8 cellular contexts compared by ENCODE assay signal in the genomic region with DNA sequence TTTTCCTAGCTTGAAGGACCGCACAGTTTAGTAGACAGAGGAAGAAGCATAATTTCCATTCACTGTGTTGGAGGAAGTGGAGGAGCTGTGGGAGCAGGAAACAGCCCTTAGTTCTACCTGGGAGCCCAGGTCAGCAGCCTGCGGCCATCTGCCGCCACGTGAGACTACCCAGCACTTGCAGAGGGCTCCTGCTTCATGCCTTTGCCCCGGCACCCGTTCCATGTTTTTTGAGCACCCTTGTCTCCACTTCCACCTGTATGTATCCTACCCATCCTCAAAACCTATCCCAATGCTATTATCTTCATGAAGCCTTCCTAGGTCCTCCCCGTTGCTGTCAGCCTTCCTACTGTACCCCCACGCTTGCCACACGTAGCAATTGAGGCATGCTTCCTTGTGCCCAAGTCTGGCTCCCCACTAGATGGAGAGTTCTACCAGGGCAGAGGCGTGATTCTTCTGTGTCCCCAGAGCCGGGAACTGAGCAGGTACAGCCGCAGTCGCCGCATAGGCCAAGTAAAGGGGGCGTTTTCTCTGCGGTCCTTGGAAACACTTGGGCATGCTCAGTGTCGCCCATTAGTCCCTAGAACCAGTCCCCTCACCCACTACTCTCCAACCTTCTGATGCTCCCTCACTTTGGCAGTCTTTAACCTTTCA. TPM values are rescaled to one million over a fixed set of nuclear protein-coding genes. Genes with fewer than 3 reads are reported as not detected.
DNase-seq lines count a peak whose midpoint lies in the region; ATAC-seq and TF ChIP-seq lines count a peak whose summit lies in the region.

No MANE protein-coding gene starts in this region.

- peaks cover 5% of the 10 kb centered on the region for H3K36me3 Mint-ChIP-seq in activated CD8-positive, alpha-beta T cell treated with anti-CD3 and anti-CD28 coated beads for 36 hours (ENCODE audit: low read depth)

- POLR2A ChIA-PET in BJ (lab: Charles Lee) = no interaction called here
- POLR2A ChIA-PET in activated CD8-positive, alpha-beta T cell treated with anti-CD3 and anti-CD28 coated beads for 36 hours (lab: Charles Lee) = interaction anchor here (1.3 to 2.1 kb wide), 4 partner anchors 30 to 83 kb away, joined by 3 to 8 read pairs (median 5); partner anchors contain the start of gene IPO13

- peak overlapping the region; percentile 97 for H3K4me3 ChIP-seq in BJ (ENCODE audit: low read depth, low read length)
- peak overlapping the region; percentile 70 for H3K4me3 ChIP-seq in skeletal muscle satellite cell (ENCODE audit: low read length)

- peaks cover 25% of the 10 kb centered on the region for H3K4me1 Mint-ChIP-seq in activated CD8-positive, alpha-beta T cell treated with anti-CD3 and anti-CD28 coated beads for 36 hours (ENCODE audit: low read depth)

- intact Hi-C loops in activated CD8-positive, alpha-beta T cell treated with anti-CD3 and anti-CD28 coated beads for 36 hours (cut with micrococcal nuclease) = no loop called here
- intact Hi-C loops in left ventricle myocardium superior (cut with micrococcal nuclease) = no loop called here

- no peaks in the 10 kb centered on the region for H3K9me3 ChIP-seq in skeletal muscle satellite cell (replicated peaks; ENCODE audit: low read length)

- TF ChIP-seq CTCF in BJ (IDR thresholded peaks at IDR 0.05; ENCODE audit: insufficient read depth, low read depth, low read length) = no peak
- no peak for TF ChIP-seq CTCF in activated CD8-positive, alpha-beta T cell treated with anti-CD3 and anti-CD28 coated beads for 36 hours (IDR thresholded peaks at IDR 0.05)

- DNase-seq in BJ (ENCODE audit: low read depth) (no peak), left ventricle myocardium superior (no peak), cerebellar cortex (ENCODE audit: low spot score) (no peak)
- DNase-seq in activated CD8-positive, alpha-beta T cell treated with anti-CD3 and anti-CD28 coated beads for 36 hours = peak; percentile 63
- no peak for DNase-seq in stimulated activated CD4-positive, alpha-beta T cell treated with anti-CD3 and anti-CD28 coated beads, Interleukin-12 subunit alpha, Interleukin-12 subunit beta, amount 100 ng/mL, for 4 hours

- no peaks in the 10 kb centered on the region for H3K9me3 Mint-ChIP-seq in activated CD8-positive, alpha-beta T cell treated with anti-CD3 and anti-CD28 coated beads for 36 hours

- CTCF ChIA-PET in BJ (lab: Yijun Ruan, JAX) = interaction anchor here (0.6 to 6.6 kb wide), 6 partner anchors 10 to 95 kb away, joined by 3 to 41 read pairs (median 4); partner anchors contain the start of gene ARTN
- CTCF ChIA-PET in activated CD8-positive, alpha-beta T cell treated with anti-CD3 and anti-CD28 coated beads for 36 hours (lab: Charles Lee) = interaction anchor here (1.2 to 4.4 kb wide), 2 partner anchors 19 to 24 kb away, joined by 4 to 25 read pairs; no protein-coding TSS in a partner anchor

- 0 out of 2 replicates have a peak, but pooled peaks cover 3% of the 10 kb centered on the region for H3K36me3 ChIP-seq in BJ (ENCODE audit: control insufficient read depth, insufficient read depth, low read length)
- H3K36me3 ChIP-seq in skeletal muscle satellite cell (ENCODE audit: insufficient read depth, low read length) = no peaks in the 10 kb centered on the region

- H3K27me3 ChIP-seq in BJ (ENCODE audit: control insufficient read depth, insufficient read depth, low read length) (no peaks in the 10 kb centered on the region), skeletal muscle satellite cell (ENCODE audit: control insufficient read depth, insufficient read depth, low read length) (no peaks in the 10 kb centered on the region)

- H3K4me1 ChIP-seq in skeletal muscle satellite cell (ENCODE audit: control insufficient read depth, insufficient read depth, low read length) = peaks cover 11% of the 10 kb centered on the region

- H3K4me3 Mint-ChIP-seq in activated CD8-positive, alpha-beta T cell treated with anti-CD3 and anti-CD28 coated beads for 36 hours = peak overlapping the region; percentile 90

- no peaks in the 10 kb centered on the region for H3K27me3 Mint-ChIP-seq in activated CD8-positive, alpha-beta T cell treated with anti-CD3 and anti-CD28 coated beads for 36 hours

- ATAC-seq in GM19043 (IDR thresholded peaks at IDR 0.05; ENCODE audit: low read depth, unreplicated experiment) = peak; percentile 24
- ATAC-seq in HG03439 (IDR thresholded peaks at IDR 0.05; ENCODE audit: unreplicated experiment) = peak; percentile 25
- peak; percentile 43 for ATAC-seq in activated CD8-positive, alpha-beta T cell treated with anti-CD3 and anti-CD28 coated beads for 36 hours
- peak; percentile 13 for ATAC-seq in left ventricle myocardium superior

- H3K9ac ChIP-seq in skeletal muscle satellite cell (ENCODE audit: low read depth, low read length) = peak overlapping the region; percentile 69

- H3K27ac Mint-ChIP-seq in activated CD8-positive, alpha-beta T cell treated with anti-CD3 and anti-CD28 coated beads for 36 hours = peak overlapping the region; percentile 96

- H3K4me2 ChIP-seq in skeletal muscle satellite cell (ENCODE audit: low read length) = peak overlapping the region; percentile 92

RNA-seq across cellular contexts. Expression of gene SLC6A9, which starts 1.9 kb away (rescaled TPM):
- polyA plus RNA-seq in BJ (2011; rRNA removed) = 29.2 and 53.9 TPM in 2 replicates
- 56.4 and 61.1 TPM in 2 replicates for polyA minus RNA-seq in BJ (2011; rRNA and poly(A)+ RNA removed)
- 1 to 10 TPM; 6.5 to 7.4 TPM for total RNA-seq in activated CD8-positive, alpha-beta T cell treated with anti-CD3 and anti-CD28 coated beads for 36 hours
- total RNA-seq in left ventricle myocardium superior = 1.6 TPM
- total RNA-seq in skeletal muscle satellite cell (2012; rRNA removed) = 1.8 and 3.1 TPM in 2 replicates

RNA-seq across cellular contexts. Expression of gene CCDC24, which starts 38.0 kb away (rescaled TPM):
- 0.98 and 2.0 TPM in 2 replicates for polyA plus RNA-seq in BJ (2011; rRNA removed)
- polyA minus RNA-seq in BJ (2011; rRNA and poly(A)+ RNA removed) = 0.66 and 0.77 TPM in 2 replicates
- 1 to 10 TPM; 1.4 to 1.8 TPM for total RNA-seq in activated CD8-positive, alpha-beta T cell treated with anti-CD3 and anti-CD28 coated beads for 36 hours
- total RNA-seq in left ventricle myocardium superior = 1.0 TPM
- total RNA-seq in skeletal muscle satellite cell (2012; rRNA removed) = 2.3 and 5.0 TPM in 2 replicates

RNA-seq across cellular contexts. Expression of gene B4GALT2, which starts 50.4 kb away (rescaled TPM):
- 60.2 and 82.2 TPM in 2 replicates for polyA plus RNA-seq in BJ (2011; rRNA removed)
- polyA minus RNA-seq in BJ (2011; rRNA and poly(A)+ RNA removed) = 53.3 and 71.8 TPM in 2 replicates
- 10 to 100 TPM; 35.4 to 35.5 TPM for total RNA-seq in activated CD8-positive, alpha-beta T cell treated with anti-CD3 and anti-CD28 coated beads for 36 hours
- 35.6 TPM for total RNA-seq in left ventricle myocardium superior
- total RNA-seq in skeletal muscle satellite cell (2012; rRNA removed) = 72.8 and 94.4 TPM in 2 replicates

RNA-seq across cellular contexts. Expression of gene ATP6V0B, which starts 54.6 kb away (rescaled TPM):
- polyA plus RNA-seq in BJ (2011; rRNA removed) = 135 and 186 TPM in 2 replicates
- polyA minus RNA-seq in BJ (2011; rRNA and poly(A)+ RNA removed) = 53.8 and 80.8 TPM in 2 replicates
- total RNA-seq in activated CD8-positive, alpha-beta T cell treated with anti-CD3 and anti-CD28 coated beads for 36 hours = 10 to 100 TPM; 67.6 to 75.5 TPM
- 89.6 TPM for total RNA-seq in left ventricle myocardium superior
- 75.8 and 112 TPM in 2 replicates for total RNA-seq in skeletal muscle satellite cell (2012; rRNA removed)

RNA-seq across cellular contexts. Expression of gene DPH2, which starts 59.6 kb away (rescaled TPM):
- polyA plus RNA-seq in BJ (2011; rRNA removed) = 20.9 and 35.3 TPM in 2 replicates
- polyA minus RNA-seq in BJ (2011; rRNA and poly(A)+ RNA removed) = 23.8 and 42.8 TPM in 2 replicates
- 10 to 100 TPM; 29.6 to 34.1 TPM for total RNA-seq in activated CD8-positive, alpha-beta T cell treated with anti-CD3 and anti-CD28 coated beads for 36 hours
- 13.3 TPM for total RNA-seq in left ventricle myocardium superior
- total RNA-seq in skeletal muscle satellite cell (2012; rRNA removed) = 18.1 and 19.8 TPM in 2 replicates
